ENCODE assay signal across 13 cellular contexts in the genomic region with DNA sequence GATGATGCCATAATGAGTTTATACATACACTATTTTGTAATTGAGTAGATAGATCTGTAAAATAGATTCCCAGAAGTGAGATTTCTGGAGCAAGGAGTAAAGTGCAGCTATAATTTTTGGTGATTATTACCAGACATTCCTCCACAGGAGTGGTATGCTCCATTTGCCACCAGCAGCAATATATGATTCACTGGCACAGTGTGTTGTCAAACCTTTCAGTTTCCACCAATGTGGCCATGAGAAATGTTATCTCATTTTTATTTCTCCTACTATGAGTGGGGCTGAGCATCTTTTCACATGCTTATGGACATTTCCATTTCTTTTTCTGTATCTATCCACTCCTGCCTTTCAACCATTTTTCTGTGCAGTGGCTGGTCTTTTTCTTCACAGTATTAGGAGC.
DNase-seq lines count a peak whose midpoint lies in the region; ATAC-seq lines count a peak whose summit lies in the region.
"Had no signal": no experiment of that assay in that cellular context is flagged by ENCODE, and none has a peak within 500 bp of the region (broad histone marks: within the 10 kb centered on the region; RNA-seq: fewer than 3 reads in every experiment).

No MANE protein-coding gene starts in this region.

- DNase-seq in activated CD4-positive, alpha-beta T cell treated with anti-CD3 and anti-CD28 coated beads for 36 hours: no peak
- no peak for DNase-seq in activated CD4-positive, alpha-beta T cell treated with anti-CD3 and anti-CD28 coated beads, Interleukin-2, amount 10 ng/mL, durations not matched to agents 7 days and 5 days
- no peak for DNase-seq in activated naive CD4-positive, alpha-beta T cell treated with anti-CD3 and anti-CD28 coated beads, Interleukin-2, amount 50 U/mL, for 72 hours (ENCODE audit: low spot score in 2 of 2)
- DNase-seq in activated naive CD4-positive, alpha-beta T cell treated with anti-CD3 and anti-CD28 coated beads, Interleukin-2, amount 50 U/mL, for 16 hours: no peak
- DNase-seq in stimulated activated effector memory CD8-positive, alpha-beta T cell treated with anti-CD3 and anti-CD28 coated beads, Interleukin-12 subunit alpha, Interleukin-12 subunit beta, amount 100 ng/mL, for 72 hours (ENCODE audit: low spot score in 2 of 2): no peak
- DNase-seq in NCI-H1930 (lab: John Stamatoyannopoulos, UW): no peak
- DNase-seq: AML-193; Caco-2; CD4-positive, alpha-beta T cell; GM23248; HCEC 1CT had no signal

- H3K4me3 Mint-ChIP-seq in activated CD4-positive, alpha-beta T cell treated with anti-CD3 and anti-CD28 coated beads for 36 hours: no peak overlapping the region
- H3K4me3 Mint-ChIP-seq in activated CD4-positive, alpha-beta T cell treated with anti-CD3 and anti-CD28 coated beads, Interleukin-2, amount 10 ng/mL, durations not matched to agents 7 days and 5 days: no peak overlapping the region
- no peak overlapping the region for H3K4me3 Mint-ChIP-seq in stimulated activated effector memory CD8-positive, alpha-beta T cell treated with anti-CD3 and anti-CD28 coated beads, Interleukin-12 subunit alpha, Interleukin-12 subunit beta, amount 100 ng/mL, for 72 hours
- H3K4me3 Mint-ChIP-seq: CD4-positive, alpha-beta T cell had no signal

- H3K4me1 Mint-ChIP-seq in activated CD4-positive, alpha-beta T cell treated with anti-CD3 and anti-CD28 coated beads for 36 hours: no peaks in the 10 kb centered on the region
- H3K4me1 Mint-ChIP-seq in activated CD4-positive, alpha-beta T cell treated with anti-CD3 and anti-CD28 coated beads, Interleukin-2, amount 10 ng/mL, durations not matched to agents 7 days and 5 days: no peaks in the 10 kb centered on the region
- no peaks in the 10 kb centered on the region for H3K4me1 Mint-ChIP-seq in stimulated activated effector memory CD8-positive, alpha-beta T cell treated with anti-CD3 and anti-CD28 coated beads, Interleukin-12 subunit alpha, Interleukin-12 subunit beta, amount 100 ng/mL, for 72 hours

- CTCF ChIA-PET in activated CD4-positive, alpha-beta T cell treated with anti-CD3 and anti-CD28 coated beads for 36 hours (lab: Charles Lee): interaction anchor here (1.2 kb wide), 1 partner anchor 23 kb away, joined by 3 read pairs; no protein-coding TSS in a partner anchor
- CTCF ChIA-PET in activated CD4-positive, alpha-beta T cell treated with anti-CD3 and anti-CD28 coated beads, Interleukin-2, amount 10 ng/mL, durations not matched to agents 7 days and 5 days (lab: Charles Lee): no interaction called here

- intact Hi-C loops in activated CD4-positive, alpha-beta T cell treated with anti-CD3 and anti-CD28 coated beads for 36 hours (cut with DNase I, micrococcal nuclease): no loop called here

- peaks cover 14% of the 10 kb centered on the region for H3K27me3 Mint-ChIP-seq in activated CD4-positive, alpha-beta T cell treated with anti-CD3 and anti-CD28 coated beads for 36 hours
- H3K27me3 Mint-ChIP-seq in activated CD4-positive, alpha-beta T cell treated with anti-CD3 and anti-CD28 coated beads, Interleukin-2, amount 10 ng/mL, durations not matched to agents 7 days and 5 days: peaks cover 12% of the 10 kb centered on the region

- peaks cover 3% of the 10 kb centered on the region for H3K36me3 Mint-ChIP-seq in activated CD4-positive, alpha-beta T cell treated with anti-CD3 and anti-CD28 coated beads for 36 hours (ENCODE audit: low read depth)
- H3K36me3 Mint-ChIP-seq in activated CD4-positive, alpha-beta T cell treated with anti-CD3 and anti-CD28 coated beads, Interleukin-2, amount 10 ng/mL, durations not matched to agents 7 days and 5 days (ENCODE audit: low read depth): no peaks in the 10 kb centered on the region
- H3K36me3 Mint-ChIP-seq in activated naive CD4-positive, alpha-beta T cell treated with anti-CD3 and anti-CD28 coated beads, Interleukin-2, amount 50 U/mL, for 72 hours: peaks cover 0 to 14% of the 10 kb centered on the region in 2 donors
- H3K36me3 Mint-ChIP-seq in stimulated activated effector memory CD8-positive, alpha-beta T cell treated with anti-CD3 and anti-CD28 coated beads, Interleukin-12 subunit alpha, Interleukin-12 subunit beta, amount 100 ng/mL, for 72 hours: no peaks in the 10 kb centered on the region

- peaks cover 4% of the 10 kb centered on the region for H3K9me3 Mint-ChIP-seq in activated CD4-positive, alpha-beta T cell treated with anti-CD3 and anti-CD28 coated beads for 36 hours (ENCODE audit: low read depth)
- peaks cover 5% of the 10 kb centered on the region for H3K9me3 Mint-ChIP-seq in activated CD4-positive, alpha-beta T cell treated with anti-CD3 and anti-CD28 coated beads, Interleukin-2, amount 10 ng/mL, durations not matched to agents 7 days and 5 days
- peaks cover 6% of the 10 kb centered on the region in 2 donors for H3K9me3 Mint-ChIP-seq in activated naive CD4-positive, alpha-beta T cell treated with anti-CD3 and anti-CD28 coated beads, Interleukin-2, amount 50 U/mL, for 72 hours
- peaks cover 8% of the 10 kb centered on the region for H3K9me3 Mint-ChIP-seq in stimulated activated effector memory CD8-positive, alpha-beta T cell treated with anti-CD3 and anti-CD28 coated beads, Interleukin-12 subunit alpha, Interleukin-12 subunit beta, amount 100 ng/mL, for 72 hours

- H3K27ac Mint-ChIP-seq in activated CD4-positive, alpha-beta T cell treated with anti-CD3 and anti-CD28 coated beads for 36 hours: no peak overlapping the region
- no peak overlapping the region for H3K27ac Mint-ChIP-seq in activated CD4-positive, alpha-beta T cell treated with anti-CD3 and anti-CD28 coated beads, Interleukin-2, amount 10 ng/mL, durations not matched to agents 7 days and 5 days
- H3K27ac Mint-ChIP-seq in activated naive CD4-positive, alpha-beta T cell treated with anti-CD3 and anti-CD28 coated beads, Interleukin-2, amount 50 U/mL, for 72 hours: no peak overlapping the region
- H3K27ac Mint-ChIP-seq in stimulated activated effector memory CD8-positive, alpha-beta T cell treated with anti-CD3 and anti-CD28 coated beads, Interleukin-12 subunit alpha, Interleukin-12 subunit beta, amount 100 ng/mL, for 72 hours: no peak overlapping the region
- H3K27ac Mint-ChIP-seq: CD4-positive, alpha-beta T cell had no signal

- POLR2A ChIA-PET in activated CD4-positive, alpha-beta T cell treated with anti-CD3 and anti-CD28 coated beads for 36 hours (lab: Charles Lee): no interaction called here
- POLR2A ChIA-PET in activated CD4-positive, alpha-beta T cell treated with anti-CD3 and anti-CD28 coated beads, Interleukin-2, amount 10 ng/mL, durations not matched to agents 7 days and 5 days (lab: Charles Lee): no interaction called here

- peak; percentile 61 for ATAC-seq in activated CD4-positive, alpha-beta T cell treated with anti-CD3 and anti-CD28 coated beads for 36 hours
- peak; percentile 57 to 83 for ATAC-seq in activated naive CD4-positive, alpha-beta T cell treated with anti-CD3 and anti-CD28 coated beads, Interleukin-2, amount 50 U/mL, for 72 hours
- peak; percentile 86 for ATAC-seq in stimulated activated effector memory CD8-positive, alpha-beta T cell treated with anti-CD3 and anti-CD28 coated beads, Interleukin-12 subunit alpha, Interleukin-12 subunit beta, amount 100 ng/mL, for 72 hours
- ATAC-seq in HG03045 (IDR thresholded peaks at IDR 0.05; ENCODE audit: unreplicated experiment): no peak
- ATAC-seq: A549 had no signal
